9 cellular contexts compared by ENCODE assay signal in genomic region chr3:72163809-72164634, GRCh38.
A peak's percentile ranks its signal among the peaks of the same experiment; 100 is the strongest.
DNase-seq lines count a peak whose midpoint lies in the region; ATAC-seq and TF ChIP-seq lines count a peak whose summit lies in the region.
"Had no signal": no experiment of that assay in that cellular context is flagged by ENCODE, and none has a peak within 500 bp of the region (broad histone marks: within the 10 kb centered on the region; RNA-seq: fewer than 3 reads in every experiment).

No MANE protein-coding gene starts in this region.

- H3K18ac ChIP-seq in trophoblast cell (ENCODE audit: low read length), result no peak overlapping the region

- no peak overlapping the region for H3K4me2 ChIP-seq in trophoblast cell (ENCODE audit: low read length)

- H3K9me3 ChIP-seq in Peyer's patch (no peaks in the 10 kb centered on the region), trophoblast cell (ENCODE audit: insufficient read depth, low read depth, low read length) (peaks cover 2% of the 10 kb centered on the region)

- H3K14ac ChIP-seq in trophoblast cell (ENCODE audit: low read length), result no peak overlapping the region

- no peak overlapping the region for H2BK120ac ChIP-seq in trophoblast cell (ENCODE audit: insufficient read depth, low read length, poor library complexity)

- no peak for TF ChIP-seq CTCF in GM06990 (IDR thresholded peaks at IDR 0.05; ENCODE audit: insufficient read depth, low read length, poor library complexity, severe bottlenecking)
- TF ChIP-seq CTCF in Peyer's patch (IDR thresholded peaks at IDR 0.05), result no peak

- no peaks in the 10 kb centered on the region for H3K27me3 ChIP-seq in GM06990 (replicated peaks; ENCODE audit: control insufficient read depth, insufficient read depth, low read length)
- H3K27me3 ChIP-seq in Peyer's patch, result no peaks in the 10 kb centered on the region
- H3K27me3 ChIP-seq in trophoblast cell (ENCODE audit: insufficient read depth, low read length), result no peaks in the 10 kb centered on the region
- H3K27me3 ChIP-seq: BE2C had no signal

- no peak overlapping the region for H2BK5ac ChIP-seq in trophoblast cell (ENCODE audit: low read depth, low read length, poor library complexity)

- no peak overlapping the region for H4K91ac ChIP-seq in trophoblast cell (ENCODE audit: low read depth, low read length)

- H3K9ac ChIP-seq in trophoblast cell (ENCODE audit: low read length), result no peak overlapping the region

- H3K27ac Mint-ChIP-seq in activated naive CD4-positive, alpha-beta T cell treated with anti-CD3 and anti-CD28 coated beads, Interleukin-2, amount 50 U/mL, for 72 hours, result no peak overlapping the region

- H2BK12ac ChIP-seq in trophoblast cell (ENCODE audit: low read length), result no peak overlapping the region

- peak overlapping the region in 1 of 4 donors; percentile 57 for H3K27ac ChIP-seq in Peyer's patch
- H3K27ac ChIP-seq in trophoblast cell (ENCODE audit: low read depth, low read length), result no peak overlapping the region

- H3K4ac ChIP-seq in trophoblast cell (ENCODE audit: low read depth, low read length), result no peak overlapping the region

- WGBS in trophoblast cell (ENCODE audit: extremely low coverage, insufficient coverage, insufficient read length), result no CpG with 5 or more reads among the region's 7 CpGs

- H2AK5ac ChIP-seq in trophoblast cell (ENCODE audit: low read length), result no peak overlapping the region

- H3K79me2 ChIP-seq in trophoblast cell (ENCODE audit: control insufficient read depth, insufficient read depth, low read length, poor library complexity), result no peaks in the 10 kb centered on the region

- no peak overlapping the region for H4K8ac ChIP-seq in trophoblast cell (ENCODE audit: low read depth, low read length)

- DNase-seq in GM06990 (ENCODE audit: extremely low read depth, insufficient read length) (peak; percentile 90), Peyer's patch (peak in 2 of 3 donors; percentile 74 to 77), trophoblast cell (no peak), LoVo (ENCODE audit: low spot score) (no peak)
- DNase-seq in activated naive CD4-positive, alpha-beta T cell treated with anti-CD3 and anti-CD28 coated beads, Interleukin-2, amount 50 U/mL, for 72 hours (ENCODE audit: low spot score in 2 of 2), result no peak
- no peak for DNase-seq in stimulated activated naive CD4-positive, alpha-beta T cell (lab: John Stamatoyannopoulos, UW)
- DNase-seq: BE2C had no signal

- no peak overlapping the region for H4K12ac ChIP-seq in trophoblast cell (ENCODE audit: low read depth, low read length)

- no peak overlapping the region for H3K23ac ChIP-seq in trophoblast cell (ENCODE audit: low read length)

- H3K36me3 ChIP-seq in GM06990 (ENCODE audit: control insufficient read depth, insufficient read depth, low read length) (no peaks in the 10 kb centered on the region), Peyer's patch (no peaks in the 10 kb centered on the region), trophoblast cell (ENCODE audit: control insufficient read depth in 1 of 2, insufficient read depth in 2 of 2, low read length in 2 of 2) (no peaks in the 10 kb centered on the region)
- H3K36me3 ChIP-seq: BE2C had no signal

- no peaks in the 10 kb centered on the region for H3K79me1 ChIP-seq in trophoblast cell (ENCODE audit: low read length)

- ATAC-seq in GM19463 (IDR thresholded peaks at IDR 0.05; ENCODE audit: unreplicated experiment) (peak; percentile 84), HG03103 (IDR thresholded peaks at IDR 0.05; ENCODE audit: low read depth, unreplicated experiment) (peak; percentile 83)
- no peak for ATAC-seq in activated naive CD4-positive, alpha-beta T cell treated with anti-CD3 and anti-CD28 coated beads, Interleukin-2, amount 50 U/mL, for 72 hours

- no peaks in the 10 kb centered on the region for H3K9me3 Mint-ChIP-seq in activated naive CD4-positive, alpha-beta T cell treated with anti-CD3 and anti-CD28 coated beads, Interleukin-2, amount 50 U/mL, for 72 hours

- H3K36me3 Mint-ChIP-seq in activated naive CD4-positive, alpha-beta T cell treated with anti-CD3 and anti-CD28 coated beads, Interleukin-2, amount 50 U/mL, for 72 hours, result no peaks in the 10 kb centered on the region

- H2AFZ ChIP-seq in trophoblast cell (ENCODE audit: insufficient read depth, low read length, poor library complexity), result no peak overlapping the region

- no peak for TF ChIP-seq POLR2A in Peyer's patch (IDR thresholded peaks at IDR 0.05)

- H3K4me3 ChIP-seq in GM06990 (replicated peaks; ENCODE audit: low read depth, low read length) (no peak overlapping the region), Peyer's patch (no peak overlapping the region), trophoblast cell (ENCODE audit: low read depth, low read length) (no peak overlapping the region)

- peaks cover 0 to 5% (median 0%) of the 10 kb centered on the region in 4 donors for H3K4me1 ChIP-seq in Peyer's patch
- H3K4me1 ChIP-seq in trophoblast cell (ENCODE audit: control insufficient read depth in 1 of 2, insufficient read depth in 2 of 2, low read length in 2 of 2), result peaks cover 4 to 7% of the 10 kb centered on the region in 2 experiments

Comparison
In these comparisons a context has a peak if more than half of its experiments do, and no peak if none do; other contexts are left out.
1. DNase-seq: peak in GM06990 (single experiment) and Peyer's patch (2 of 3); none in activated naive CD4-positive, alpha-beta T cell treated with anti-CD3 and anti-CD28 coated beads, Interleukin-2, amount 50 U/mL, for 72 hours (0 of 2), trophoblast cell (0 of 2), stimulated activated naive CD4-positive, alpha-beta T cell (0 of 6) and LoVo (single experiment).
2. ATAC-seq: peak in GM19463 (single experiment) and HG03103 (single experiment); none in activated naive CD4-positive, alpha-beta T cell treated with anti-CD3 and anti-CD28 coated beads, Interleukin-2, amount 50 U/mL, for 72 hours (0 of 2).